ENCODE assay signal across 29 cellular contexts in the genomic region with DNA sequence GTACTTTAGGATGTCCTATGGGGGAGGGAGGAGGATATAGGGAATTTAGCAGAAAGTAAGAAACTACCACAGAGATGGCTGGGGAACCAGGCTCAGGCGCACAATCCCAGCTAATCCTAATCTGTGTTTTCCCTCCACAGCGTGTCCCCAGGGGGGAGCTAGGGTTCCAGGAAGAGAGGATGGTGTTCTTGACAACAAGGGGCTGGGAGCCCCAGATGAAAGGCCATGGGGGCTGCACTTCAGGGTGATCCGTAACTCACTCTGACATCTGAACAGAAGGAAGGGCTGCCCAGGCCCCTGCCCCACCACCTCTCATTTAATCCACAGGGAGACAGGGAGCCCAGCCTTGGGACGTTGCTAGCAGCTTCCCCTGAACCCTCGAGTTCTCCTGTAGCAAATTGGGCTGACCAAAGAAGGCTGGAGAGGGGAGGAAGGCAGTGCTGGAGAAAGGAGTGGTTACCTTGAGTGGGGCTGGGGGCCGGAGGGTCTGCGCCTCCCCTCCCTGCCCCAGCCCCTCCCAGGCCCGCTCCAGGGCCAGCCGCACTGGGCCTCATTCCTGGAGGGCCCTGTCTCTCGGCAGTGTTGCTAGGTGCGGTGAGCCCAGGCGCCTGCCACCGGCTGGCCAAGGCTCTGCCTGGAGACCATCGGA.
DNase-seq lines count a peak whose midpoint lies in the region; ATAC-seq and TF ChIP-seq lines count a peak whose summit lies in the region.
"Had no signal": no experiment of that assay in that cellular context is flagged by ENCODE, and none has a peak within 500 bp of the region (broad histone marks: within the 10 kb centered on the region; RNA-seq: fewer than 3 reads in every experiment).

No MANE protein-coding gene starts in this region.

- no peaks in the 10 kb centered on the region for H3K79me2 ChIP-seq in neural progenitor cell (ENCODE audit: low read depth)

- H3K4me3 Mint-ChIP-seq in endothelial cell (ENCODE audit: unreplicated experiment): no peak overlapping the region
- peak overlapping the region; percentile 28 for H3K4me3 Mint-ChIP-seq in neural progenitor cell
- H3K4me3 Mint-ChIP-seq: CD4-positive, alpha-beta T cell had no signal

- peak overlapping the region; percentile 14 for H3K27ac Mint-ChIP-seq in endothelial cell (ENCODE audit: unreplicated experiment)
- no peak overlapping the region for H3K27ac Mint-ChIP-seq in neural progenitor cell
- H3K27ac Mint-ChIP-seq: CD4-positive, alpha-beta T cell had no signal

- TF ChIP-seq CTCF in endothelial cell (IDR thresholded peaks at IDR 0.05; ENCODE audit: unreplicated experiment) (no peak), neural progenitor cell (IDR thresholded peaks at IDR 0.05) (no peak)

- H3K4me3 ChIP-seq in neural progenitor cell: peak overlapping the region; percentile 22
- H3K4me3 ChIP-seq: coronary artery, pancreas, right lobe of liver, SJSA1, thoracic aorta had no signal

- H3K4me1 Mint-ChIP-seq in endothelial cell (ENCODE audit: unreplicated experiment) (peaks cover 18% of the 10 kb centered on the region), neural progenitor cell (peaks cover 44% of the 10 kb centered on the region)

- H3K9me3 Mint-ChIP-seq in endothelial cell (ENCODE audit: unreplicated experiment): no peaks in the 10 kb centered on the region
- peaks cover 11% of the 10 kb centered on the region for H3K9me3 Mint-ChIP-seq in neural progenitor cell
- H3K9me3 Mint-ChIP-seq: CD4-positive, alpha-beta T cell; naive B cell had no signal

- no peak overlapping the region for H3K9ac ChIP-seq in neural progenitor cell

- H3K4me2 ChIP-seq in neural progenitor cell: peak overlapping the region; percentile 77

- no peak for ATAC-seq in GM18520 (IDR thresholded peaks at IDR 0.05; ENCODE audit: unreplicated experiment)
- ATAC-seq in left ventricle myocardium superior: no peak
- ATAC-seq in GM18867 (IDR thresholded peaks at IDR 0.05; ENCODE audit: unreplicated experiment): no peak
- ATAC-seq: left colon, pancreas had no signal

- intact Hi-C loops in left ventricle myocardium superior (cut with micrococcal nuclease): no loop called here

- H3K27ac ChIP-seq in neural progenitor cell: no peak overlapping the region
- H3K27ac ChIP-seq: 22Rv1, coronary artery, pancreas, right lobe of liver, SJSA1, thoracic aorta had no signal

- peaks cover 27% of the 10 kb centered on the region for H3K4me1 ChIP-seq in neural progenitor cell
- H3K4me1 ChIP-seq: pancreas, right lobe of liver, SJSA1 had no signal

- H3K36me3 Mint-ChIP-seq in endothelial cell (ENCODE audit: low read depth, unreplicated experiment) (peaks cover 16% of the 10 kb centered on the region), neural progenitor cell (peaks cover 6% of the 10 kb centered on the region)
- H3K36me3 Mint-ChIP-seq: naive B cell had no signal

- peaks cover 77% of the 10 kb centered on the region for H4K20me1 ChIP-seq in neural progenitor cell (ENCODE audit: low read depth)

- peaks cover 97% of the 10 kb centered on the region for H3K27me3 ChIP-seq in neural progenitor cell
- H3K27me3 ChIP-seq: pancreas, right lobe of liver had no signal

- no peaks in the 10 kb centered on the region for H3K9me3 ChIP-seq in neural progenitor cell (ENCODE audit: low read depth)
- H3K9me3 ChIP-seq: pancreas, right lobe of liver, SJSA1, thoracic aorta had no signal

- peaks cover 25% of the 10 kb centered on the region for H3F3A ChIP-seq in neural progenitor cell (ENCODE audit: low read depth)

- H2AFZ ChIP-seq in neural progenitor cell (replicated peaks): no peak overlapping the region

- DNase-seq in NCI-H2227 (lab: John Stamatoyannopoulos, UW; ENCODE audit: unreplicated experiment) (peak; percentile 52), NCI-H2227 treated with DMSO at 0.1 percent for 48 hours (lab: John Stamatoyannopoulos, UW) (no peak), endothelial cell (ENCODE audit: low spot score) (no peak), neural progenitor cell (ENCODE audit: low spot score) (no peak), left ventricle myocardium superior (no peak), NCI-H146 treated with DMSO at 0.1 percent for 48 hours (lab: John Stamatoyannopoulos, UW; ENCODE audit: unreplicated experiment) (no peak)
- DNase-seq: activated CD4-positive, alpha-beta T cell treated with anti-CD3 and anti-CD28 coated beads for 4 hours; activated CD8-positive, alpha-beta memory T cell treated with anti-CD3 and anti-CD28 coated beads for 24 hours; activated T-cell treated with anti-CD3 and anti-CD28 coated beads, Interleukin-2, amount 50 U/mL, for 1 hour; CD4-positive, alpha-beta T cell; DMS153; Karpas-422; left colon; mesenchymal stem cell; naive B cell; NCI-H1436 treated with DMSO at 0.1 percent for 48 hours; NCI-H510A; pancreas; right lobe of liver; stimulated activated CD4-positive, alpha-beta T cell treated with anti-CD3 and anti-CD28 coated beads, Interleukin-12 subunit alpha, Interleukin-12 subunit beta, amount 100 ng/mL, for 4 hours; stimulated activated CD4-positive, alpha-beta T cell treated with anti-CD3 and anti-CD28 coated beads, Interleukin-4, amount 100 ng/mL, for 24 hours; stimulated activated naive CD4-positive, alpha-beta T cell; T-helper 1 cell had no signal

- peaks cover 7% of the 10 kb centered on the region for H3K27me3 Mint-ChIP-seq in endothelial cell (ENCODE audit: unreplicated experiment)
- H3K27me3 Mint-ChIP-seq in neural progenitor cell (ENCODE audit: insufficient read depth, low read depth): peaks cover 68% of the 10 kb centered on the region

- H3K36me3 ChIP-seq in neural progenitor cell: no peaks in the 10 kb centered on the region
- H3K36me3 ChIP-seq: pancreas, right lobe of liver, SJSA1, thoracic aorta had no signal
